Comparison of ENCODE assay signal across 2 cellular contexts in genomic region chr1:37663426-37664000, GRCh38.
TF ChIP-seq lines count a peak whose summit lies in the region.

No MANE protein-coding gene starts in this region.

TF ChIP-seq in GM23338, 12 proteins besides CTCF, POLR2A, EP300 and RAD21 (continued from another document):
- TF ChIP-seq, protein P1, sequence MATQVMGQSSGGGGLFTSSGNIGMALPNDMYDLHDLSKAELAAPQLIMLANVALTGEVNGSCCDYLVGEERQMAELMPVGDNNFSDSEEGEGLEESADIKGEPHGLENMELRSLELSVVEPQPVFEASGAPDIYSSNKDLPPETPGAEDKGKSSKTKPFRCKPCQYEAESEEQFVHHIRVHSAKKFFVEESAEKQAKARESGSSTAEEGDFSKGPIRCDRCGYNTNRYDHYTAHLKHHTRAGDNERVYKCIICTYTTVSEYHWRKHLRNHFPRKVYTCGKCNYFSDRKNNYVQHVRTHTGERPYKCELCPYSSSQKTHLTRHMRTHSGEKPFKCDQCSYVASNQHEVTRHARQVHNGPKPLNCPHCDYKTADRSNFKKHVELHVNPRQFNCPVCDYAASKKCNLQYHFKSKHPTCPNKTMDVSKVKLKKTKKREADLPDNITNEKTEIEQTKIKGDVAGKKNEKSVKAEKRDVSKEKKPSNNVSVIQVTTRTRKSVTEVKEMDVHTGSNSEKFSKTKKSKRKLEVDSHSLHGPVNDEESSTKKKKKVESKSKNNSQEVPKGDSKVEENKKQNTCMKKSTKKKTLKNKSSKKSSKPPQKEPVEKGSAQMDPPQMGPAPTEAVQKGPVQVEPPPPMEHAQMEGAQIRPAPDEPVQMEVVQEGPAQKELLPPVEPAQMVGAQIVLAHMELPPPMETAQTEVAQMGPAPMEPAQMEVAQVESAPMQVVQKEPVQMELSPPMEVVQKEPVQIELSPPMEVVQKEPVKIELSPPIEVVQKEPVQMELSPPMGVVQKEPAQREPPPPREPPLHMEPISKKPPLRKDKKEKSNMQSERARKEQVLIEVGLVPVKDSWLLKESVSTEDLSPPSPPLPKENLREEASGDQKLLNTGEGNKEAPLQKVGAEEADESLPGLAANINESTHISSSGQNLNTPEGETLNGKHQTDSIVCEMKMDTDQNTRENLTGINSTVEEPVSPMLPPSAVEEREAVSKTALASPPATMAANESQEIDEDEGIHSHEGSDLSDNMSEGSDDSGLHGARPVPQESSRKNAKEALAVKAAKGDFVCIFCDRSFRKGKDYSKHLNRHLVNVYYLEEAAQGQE (IDR thresholded peaks at IDR 0.05; ENCODE audit: unreplicated experiment): no peak
- TF ChIP-seq ZNF462 (CRISPR knock-in tag; IDR thresholded peaks at IDR 0.05): no peak
- TF ChIP-seq ZNF114 (CRISPR knock-in tag; IDR thresholded peaks at IDR 0.05): no peak
TF ChIP-seq in GM23338: peak in this region for 0.

TF ChIP-seq in WTC11, 78 proteins besides CTCF, POLR2A, EP300 and RAD21 (continued from another document):
- no peak for TF ChIP-seq STAT6 (CRISPR knock-in tag; conservative IDR thresholded peaks at IDR 0.05; ENCODE audit: low read depth)
- no peak for TF ChIP-seq ERG (CRISPR knock-in tag; IDR thresholded peaks at IDR 0.05)
- no peak for TF ChIP-seq ZNF396 (CRISPR knock-in tag; IDR thresholded peaks at IDR 0.05; ENCODE audit: borderline replicate concordance)
- no peak for TF ChIP-seq ZNF512 (CRISPR knock-in tag; IDR thresholded peaks at IDR 0.05; ENCODE audit: borderline replicate concordance)
